10 cellular contexts compared by ENCODE assay signal in genomic region chr4:182555997-182556418, GRCh38.
DNase-seq lines count a peak whose midpoint lies in the region; ATAC-seq and TF ChIP-seq lines count a peak whose summit lies in the region.
"Had no signal": no experiment of that assay in that cellular context is flagged by ENCODE, and none has a peak within 500 bp of the region (broad histone marks: within the 10 kb centered on the region; RNA-seq: fewer than 3 reads in every experiment).

No MANE protein-coding gene starts in this region.

- no peaks in the 10 kb centered on the region for H3K27me3 ChIP-seq in testis

- ATAC-seq in GM18861 (IDR thresholded peaks at IDR 0.05; ENCODE audit: unreplicated experiment): no peak

- intact Hi-C loops in testis (cut with DNase I; ENCODE audit: low total_unique reads): no loop called here

- no peaks in the 10 kb centered on the region for H3K36me3 ChIP-seq in testis (ENCODE audit: low read depth, missing control alignments)

- no peak for TF ChIP-seq POLR2A in testis (IDR thresholded peaks at IDR 0.05)

- H3K4me3 ChIP-seq in cardiac fibroblast (replicated peaks in 1 of 2; ENCODE audit: low read depth in 2 of 2, low read length in 2 of 2) (no peak overlapping the region), testis (no peak overlapping the region)

- TF ChIP-seq CTCF in cardiac fibroblast (IDR thresholded peaks at IDR 0.05; ENCODE audit: low read depth, low read length) (no peak), testis (IDR thresholded peaks at IDR 0.05) (no peak)

- H3K27ac ChIP-seq in testis: no peak overlapping the region

- in situ Hi-C loops in Caki2 (cut with HindIII; ENCODE audit: low pct_unique_long_range_greater_than_20kb, low sequenced_read_pairs): no loop called here

- no peaks in the 10 kb centered on the region for H3K9me3 ChIP-seq in testis

- H3K4me1 ChIP-seq in testis: no peaks in the 10 kb centered on the region

- DNase-seq in Caki2 (ENCODE audit: low read depth) (peak; percentile 68), NCI-H1092 treated with DMSO at 0.1 percent for 48 hours (lab: John Stamatoyannopoulos, UW) (peak; percentile 72), cardiac fibroblast (ENCODE audit: low read depth in 2 of 2) (peak; percentile 38 to 83), kidney glomerular epithelial cell (lab: John Stamatoyannopoulos, UW) (peak; percentile 95), GM19240 (ENCODE audit: insufficient read length, low spot score) (no peak), testis (no peak), NOMO-1 treated with DMSO at 0.1 percent for 48 hours (lab: John Stamatoyannopoulos, UW; ENCODE audit: unreplicated experiment) (no peak)
- DNase-seq: activated naive CD8-positive, alpha-beta T cell treated with anti-CD3 and anti-CD28 coated beads, Interleukin-2, amount 10 ng/mL, durations not matched to agents 7 days and 5 days; immature natural killer cell had no signal

- 69 to 71% methylated on average over 1 of the region's 1 CpG for WGBS in testis, 2 donors

Comparison
In these comparisons a context has a peak if more than half of its experiments do, and no peak if none do; other contexts are left out.
1. DNase-seq: peak in Caki2 (single experiment), NCI-H1092 treated with DMSO at 0.1 percent for 48 hours (single experiment), cardiac fibroblast (2 of 2) and kidney glomerular epithelial cell (single experiment); none in GM19240 (single experiment), testis (single experiment) and NOMO-1 treated with DMSO at 0.1 percent for 48 hours (single experiment).